ENCODE assay signal across 15 cellular contexts in the genomic region with DNA sequence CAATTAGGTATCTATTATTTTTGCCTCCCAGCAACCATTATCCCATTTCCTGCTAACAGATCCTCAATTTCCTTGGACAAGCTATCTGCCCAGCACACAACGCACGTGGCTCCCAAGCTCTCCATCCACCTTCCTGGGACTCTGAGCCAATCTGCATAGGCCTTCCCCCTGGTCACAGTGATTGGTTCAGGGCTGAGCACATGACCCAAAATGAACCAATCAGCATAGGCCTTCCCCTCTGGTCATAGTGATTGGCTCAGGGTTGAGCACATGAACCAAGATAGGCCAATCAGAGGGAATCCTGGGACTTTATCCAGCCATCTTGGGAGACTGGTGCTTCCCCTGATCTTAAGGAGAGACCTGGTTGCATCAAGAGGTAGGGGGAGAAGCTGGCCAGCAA. TPM values are rescaled to one million over a fixed set of nuclear protein-coding genes. Genes with fewer than 3 reads are reported as not detected.
DNase-seq lines count a peak whose midpoint lies in the region; ATAC-seq lines count a peak whose summit lies in the region.
"Had no signal": no experiment of that assay in that cellular context is flagged by ENCODE, and none has a peak within 500 bp of the region (broad histone marks: within the 10 kb centered on the region; RNA-seq: fewer than 3 reads in every experiment).

No MANE protein-coding gene starts in this region.

- in situ Hi-C loops in G401 (cut with HindIII; ENCODE audit: low sequenced_read_pairs) (no loop called here), SK-MEL-5 (cut with HindIII; ENCODE audit: low pct_unique_long_range_greater_than_20kb, low sequenced_read_pairs) (no loop called here)

- ATAC-seq in HG02870 (IDR thresholded peaks at IDR 0.05; ENCODE audit: unreplicated experiment) (no peak), GM19035 (IDR thresholded peaks at IDR 0.05; ENCODE audit: unreplicated experiment) (no peak)

- DNase-seq in A172 (ENCODE audit: low spot score): peak; percentile 20
- peak; percentile 3 for DNase-seq in G401 (ENCODE audit: low spot score)
- DNase-seq in SK-MEL-5 (ENCODE audit: low read depth, low spot score): peak; percentile 43
- DNase-seq in left kidney (ENCODE audit: low read depth, low spot score): peak; percentile 8
- DNase-seq in NCI-H1105 (lab: John Stamatoyannopoulos, UW): no peak
- DNase-seq in DMS79 (lab: John Stamatoyannopoulos, UW): no peak
- DNase-seq: activated B cell treated with CpG ODN at 0.5 μM for 24 hours; activated T-cell treated with anti-CD3 and anti-CD28 coated beads, Interleukin-2, amount 50 U/mL, for 24 hours; amniotic stem cell; foreskin fibroblast; NCI-H524 treated with DMSO at 0.1 percent for 48 hours; SHP77; uterus had no signal

RNA-seq across cellular contexts. Expression of a gene that starts 5.8 kb away (rescaled TPM):
- total RNA-seq in A172 (2014; rRNA removed; shearing (Covaris generic)): not detected in 2 replicates
- total RNA-seq in G401 (2014; rRNA removed; shearing (Covaris generic)): 7.8 and 19.8 TPM in 2 replicates
- 0.11 TPM in 1 of 2 replicates, not detected in the other for total RNA-seq in SK-MEL-5 (2014; rRNA removed; shearing (Covaris generic))
- 0.14 and 0.29 TPM in 2 replicates for polyA plus RNA-seq in SK-MEL-5 (2015; cell fraction: cytosol; rRNA removed)
- 0.77 and 2.9 TPM in 2 replicates for polyA plus RNA-seq in SK-MEL-5 (2015; cell fraction: nucleus; rRNA removed)

RNA-seq across cellular contexts. Expression of a gene that starts 54.4 kb away (rescaled TPM):
- total RNA-seq in A172 (2014; rRNA removed; shearing (Covaris generic)): 22.2 and 26.7 TPM in 2 replicates
- 8.9 and 16.1 TPM in 2 replicates for total RNA-seq in G401 (2014; rRNA removed; shearing (Covaris generic))
- total RNA-seq in SK-MEL-5 (2014; rRNA removed; shearing (Covaris generic)): 4.1 and 6.7 TPM in 2 replicates
- polyA plus RNA-seq in SK-MEL-5 (2015; cell fraction: cytosol; rRNA removed): 9.2 and 9.7 TPM in 2 replicates
- polyA plus RNA-seq in SK-MEL-5 (2015; cell fraction: nucleus; rRNA removed): 18.9 and 26.1 TPM in 2 replicates

RNA-seq across cellular contexts. Expression of a gene that starts 54.8 kb away (rescaled TPM):
- 37.6 and 43.8 TPM in 2 replicates for total RNA-seq in A172 (2014; rRNA removed; shearing (Covaris generic))
- 22.0 and 24.4 TPM in 2 replicates for total RNA-seq in G401 (2014; rRNA removed; shearing (Covaris generic))
- total RNA-seq in SK-MEL-5 (2014; rRNA removed; shearing (Covaris generic)): 62.6 and 79.9 TPM in 2 replicates
- 108 and 118 TPM in 2 replicates for polyA plus RNA-seq in SK-MEL-5 (2015; cell fraction: cytosol; rRNA removed)
- 399 and 495 TPM in 2 replicates for polyA plus RNA-seq in SK-MEL-5 (2015; cell fraction: nucleus; rRNA removed)

Comparison
In these comparisons a context has a peak if more than half of its experiments do, and no peak if none do; other contexts are left out.
1. DNase-seq: peak in A172 (single experiment), G401 (single experiment), SK-MEL-5 (single experiment) and left kidney (single experiment); none in NCI-H1105 (single experiment) and DMS79 (single experiment).